Comparison of ENCODE assay signal across 13 cellular contexts in genomic region chr16:81601601-81602251, GRCh38.
A peak's percentile ranks its signal among the peaks of the same experiment; 100 is the strongest.
DNase-seq lines count a peak whose midpoint lies in the region; ATAC-seq and TF ChIP-seq lines count a peak whose summit lies in the region.
"Had no signal": no experiment of that assay in that cellular context is flagged by ENCODE, and none has a peak within 500 bp of the region (broad histone marks: within the 10 kb centered on the region; RNA-seq: fewer than 3 reads in every experiment).

No MANE protein-coding gene starts in this region.

- H2AFZ ChIP-seq in SK-N-SH (ENCODE audit: low read depth), result no peak overlapping the region

- no peaks in the 10 kb centered on the region for H3K9me2 ChIP-seq in SK-N-SH

- H3K27ac ChIP-seq in SK-N-SH (ENCODE audit: low read depth in 2 of 2, low read length in 1 of 2), result peak overlapping the region in 1 of 2 experiments; percentile 67; a peak in 2 of 4 replicates
- H3K27ac ChIP-seq: body of pancreas, upper lobe of right lung had no signal

- POLR2A ChIA-PET in SK-N-SH (lab: Yijun Ruan, JAX), result interaction anchor here (0.8 to 2.6 kb wide), 2 partner anchors 79 to 86 kb away, joined by 3 to 6 read pairs; no protein-coding TSS in a partner anchor

- H3F3A ChIP-seq in SK-N-SH (replicated peaks; ENCODE audit: insufficient read depth), result peaks cover 15% of the 10 kb centered on the region

- H3K4me1 ChIP-seq in SK-N-SH (ENCODE audit: control insufficient read depth in 1 of 2, insufficient read depth in 2 of 2, low read depth in 1 of 2, low read length in 1 of 2), result peaks cover 14 to 19% of the 10 kb centered on the region in 2 experiments; a peak in 3 of 4 replicates

- CTCF ChIA-PET in SK-N-SH (lab: Yijun Ruan, JAX), result interaction anchor here (0.7 to 1.2 kb wide), 4 partner anchors 8 to 199 kb away, joined by 3 read pairs; no protein-coding TSS in a partner anchor

- H3K27ac Mint-ChIP-seq in progenitor cell of endocrine pancreas, result peak overlapping the region; percentile 83

- H3K27me3 Mint-ChIP-seq in progenitor cell of endocrine pancreas, result no peaks in the 10 kb centered on the region

- DNase-seq in EH (ENCODE audit: low read depth) (peak; percentile 70), SK-N-SH (peak; percentile 48), fibroblast of pulmonary artery (ENCODE audit: low read depth) (peak; percentile 25), progenitor cell of endocrine pancreas (ENCODE audit: low spot score, unreplicated experiment) (no peak), HT-29 (ENCODE audit: low spot score) (no peak)
- no peak for DNase-seq in activated T-cell treated with anti-CD3 and anti-CD28 coated beads, Interleukin-2, amount 50 U/mL, for 1 hour
- DNase-seq in activated CD4-positive, alpha-beta T cell treated with anti-CD3 and anti-CD28 coated beads, Interleukin-2, amount 50 U/mL, for 48 hours, result no peak
- DNase-seq: activated T-cell treated with anti-CD3 and anti-CD28 coated beads, Interleukin-2, amount 50 U/mL, for 4 hours; body of pancreas; kidney glomerular epithelial cell; NCI-H526 treated with DMSO at 0.1 percent for 48 hours; upper lobe of right lung had no signal

- TF ChIP-seq EP300 in SK-N-SH (IDR thresholded peaks at IDR 0.05; ENCODE audit: borderline replicate concordance in 1 of 2, low read depth in 1 of 2, low read length in 1 of 2), result no peak

- H3K4me3 Mint-ChIP-seq in progenitor cell of endocrine pancreas (ENCODE audit: low read depth), result no peak overlapping the region
- H3K4me3 Mint-ChIP-seq: activated T-cell treated with anti-CD3 and anti-CD28 coated beads, Interleukin-2, amount 50 U/mL, for 4 hours had no signal

- H3K4me1 Mint-ChIP-seq in progenitor cell of endocrine pancreas (ENCODE audit: low read depth), result peaks cover 17% of the 10 kb centered on the region

- peaks cover 30% of the 10 kb centered on the region for H4K20me1 ChIP-seq in SK-N-SH (ENCODE audit: insufficient read depth)

- H3K9ac ChIP-seq in SK-N-SH, result peak overlapping the region; percentile 5; the same call in 1 of the 2 replicates

- H3K27me3 ChIP-seq in SK-N-SH (ENCODE audit: insufficient read depth), result no peaks in the 10 kb centered on the region
- H3K27me3 ChIP-seq: body of pancreas, upper lobe of right lung had no signal

- H3K9me3 Mint-ChIP-seq in progenitor cell of endocrine pancreas (ENCODE audit: low read depth), result no peaks in the 10 kb centered on the region
- H3K9me3 Mint-ChIP-seq: activated T-cell treated with anti-CD3 and anti-CD28 coated beads, Interleukin-2, amount 50 U/mL, for 4 hours had no signal

- no peaks in the 10 kb centered on the region for H3K9me3 ChIP-seq in SK-N-SH
- H3K9me3 ChIP-seq: body of pancreas, upper lobe of right lung had no signal

- TF ChIP-seq RAD21 in SK-N-SH (IDR thresholded peaks at IDR 0.05; ENCODE audit: low read length), result no peak

- H3K79me2 ChIP-seq in SK-N-SH (ENCODE audit: insufficient read depth), result no peaks in the 10 kb centered on the region

- ATAC-seq in HG02973 (IDR thresholded peaks at IDR 0.05; ENCODE audit: unreplicated experiment), result no peak
- ATAC-seq: activated T-cell treated with anti-CD3 and anti-CD28 coated beads, Interleukin-2, amount 50 U/mL, for 4 hours; body of pancreas; upper lobe of right lung had no signal

- H3K36me3 ChIP-seq in SK-N-SH (replicated peaks in 1 of 2; ENCODE audit: control insufficient read depth in 1 of 2, insufficient read depth in 2 of 2, low read length in 1 of 2), result no peaks in the 10 kb centered on the region
- H3K36me3 ChIP-seq: upper lobe of right lung had no signal

- H3K4me2 ChIP-seq in SK-N-SH, result peak overlapping the region; percentile 32; the same call in 1 of the 2 replicates

- H3K36me3 Mint-ChIP-seq in progenitor cell of endocrine pancreas (ENCODE audit: insufficient read depth), result no peaks in the 10 kb centered on the region

- no peak overlapping the region for H3K4me3 ChIP-seq in SK-N-SH (ENCODE audit: low read depth in 2 of 2, low read length in 1 of 2)
- no peak overlapping the region for H3K4me3 ChIP-seq in fibroblast of pulmonary artery (replicated peaks; ENCODE audit: low read depth, low read length)
- H3K4me3 ChIP-seq: body of pancreas, upper lobe of right lung had no signal

- TF ChIP-seq CTCF in SK-N-SH (IDR thresholded peaks at IDR 0.05) (no peak), fibroblast of pulmonary artery (IDR thresholded peaks at IDR 0.05; ENCODE audit: low read length, missing control alignments) (no peak), progenitor cell of endocrine pancreas (IDR thresholded peaks at IDR 0.05; ENCODE audit: unreplicated experiment) (no peak)

- WGBS in SK-N-SH (ENCODE audit: low lambda C conversion rate), result 84% methylated on average over 10 of the region's 16 CpGs

TF ChIP-seq in SK-N-SH, 30 proteins besides CTCF, POLR2A, EP300 and RAD21:
- TF ChIP-seq REST (IDR thresholded peaks at IDR 0.05; ENCODE audit: low read depth, low read length), result no peak
- TF ChIP-seq IRF3 (IDR thresholded peaks at IDR 0.05; ENCODE audit: low read depth, low read length), result no peak
- TF ChIP-seq MXI1 (IDR thresholded peaks at IDR 0.05; ENCODE audit: low read depth, low read length), result no peak; the same call in 1 of the 2 replicates
- no peak for TF ChIP-seq GABPA (IDR thresholded peaks at IDR 0.05; ENCODE audit: low read depth)
- TF ChIP-seq POLR2AphosphoS5 (IDR thresholded peaks at IDR 0.05; ENCODE audit: low read depth, low read length), result no peak
- no peak for TF ChIP-seq TAF1 (IDR thresholded peaks at IDR 0.05; ENCODE audit: borderline replicate concordance, low read depth, low read length)

Comparison
In these comparisons a context has a peak if more than half of its experiments do, and no peak if none do; other contexts are left out.
1. DNase-seq: peak in EH (single experiment), SK-N-SH (single experiment) and fibroblast of pulmonary artery (single experiment); none in progenitor cell of endocrine pancreas (single experiment), activated T-cell treated with anti-CD3 and anti-CD28 coated beads, Interleukin-2, amount 50 U/mL, for 1 hour (single experiment), HT-29 (single experiment) and activated CD4-positive, alpha-beta T cell treated with anti-CD3 and anti-CD28 coated beads, Interleukin-2, amount 50 U/mL, for 48 hours (0 of 2).